ENCODE assay signal across 20 cellular contexts in the genomic region with DNA sequence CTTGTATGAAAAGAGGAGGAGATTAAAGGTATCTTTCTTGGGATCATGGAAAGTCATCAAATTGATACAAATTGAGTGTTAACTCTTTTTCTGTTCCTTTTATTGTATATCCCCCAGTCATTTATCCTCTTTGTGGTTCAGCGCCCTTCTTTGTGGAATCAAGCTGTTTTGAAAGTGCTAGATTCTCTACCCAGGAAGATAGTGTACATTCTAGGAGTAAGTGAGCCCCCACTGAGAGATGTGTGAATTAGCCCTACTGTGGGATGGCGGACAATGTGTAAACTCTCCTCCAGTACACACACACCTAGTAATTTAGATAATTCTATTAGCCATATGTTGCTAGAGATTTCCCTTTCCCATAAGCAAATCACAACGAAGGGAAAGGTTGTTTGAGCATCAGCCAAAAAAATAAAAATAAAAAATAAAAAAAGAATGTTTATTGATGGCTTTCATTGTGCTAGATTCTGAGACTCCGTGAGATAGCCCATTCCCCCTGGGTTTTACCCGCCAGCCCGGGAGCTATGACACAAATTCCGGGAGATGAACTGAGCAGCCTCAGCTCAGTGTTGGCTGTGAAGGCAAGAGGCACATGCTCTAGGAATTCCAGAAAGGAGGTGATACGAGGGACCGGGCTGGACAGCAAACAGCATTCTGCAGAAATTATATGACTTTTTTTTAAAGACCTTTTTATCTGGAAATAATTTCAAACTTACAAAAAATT.
DNase-seq lines count a peak whose midpoint lies in the region; ATAC-seq and TF ChIP-seq lines count a peak whose summit lies in the region.
"Had no signal": no experiment of that assay in that cellular context is flagged by ENCODE, and none has a peak within 500 bp of the region (broad histone marks: within the 10 kb centered on the region; RNA-seq: fewer than 3 reads in every experiment).

No MANE protein-coding gene starts in this region.

- no peaks in the 10 kb centered on the region for H3K36me3 Mint-ChIP-seq in activated naive CD8-positive, alpha-beta T cell treated with anti-CD3 and anti-CD28 coated beads, Interleukin-2, amount 50 U/mL, for 24 hours (ENCODE audit: low read depth)
- H3K36me3 Mint-ChIP-seq: neural progenitor cell had no signal

- H3K9me3 Mint-ChIP-seq in activated naive CD8-positive, alpha-beta T cell treated with anti-CD3 and anti-CD28 coated beads, Interleukin-2, amount 50 U/mL, for 24 hours: peaks cover 11% of the 10 kb centered on the region

- no peaks in the 10 kb centered on the region for H4K20me1 ChIP-seq in PC-3 (ENCODE audit: low read length)

- H3K27ac ChIP-seq in left ventricle myocardium inferior (replicated peaks) (peak overlapping the region; percentile 57), skeletal muscle tissue (ENCODE audit: low read depth, low read length) (peak overlapping the region; percentile 68), vagina (no peak overlapping the region), PC-3 (ENCODE audit: low read length) (no peak overlapping the region)
- H3K27ac ChIP-seq: 22Rv1, dorsolateral prefrontal cortex, epithelial cell of prostate, KMS-11, neural progenitor cell had no signal

- H3K36me3 ChIP-seq in left ventricle myocardium inferior (no peaks in the 10 kb centered on the region), skeletal muscle tissue (ENCODE audit: control insufficient read depth in 3 of 3, insufficient read depth in 3 of 3, low read length in 3 of 3) (no peaks in the 10 kb centered on the region), vagina (no peaks in the 10 kb centered on the region), PC-3 (ENCODE audit: low read depth, low read length) (no peaks in the 10 kb centered on the region)
- H3K36me3 ChIP-seq: neural progenitor cell, upper lobe of left lung had no signal

- no peaks in the 10 kb centered on the region for H3K79me2 ChIP-seq in PC-3 (ENCODE audit: low read length)

- H3K4me3 ChIP-seq in left ventricle myocardium inferior (no peak overlapping the region), skeletal muscle tissue (ENCODE audit: low read length in 3 of 3) (no peak overlapping the region), vagina (no peak overlapping the region), PC-3 (ENCODE audit: low read length) (no peak overlapping the region)
- H3K4me3 ChIP-seq: dorsolateral prefrontal cortex, neural progenitor cell, upper lobe of left lung had no signal

- no peak overlapping the region for H3K4me2 ChIP-seq in PC-3 (ENCODE audit: low read length)
- H3K4me2 ChIP-seq: KMS-11, neural progenitor cell had no signal

- H3F3A ChIP-seq in PC-3 (ENCODE audit: low read length, unreplicated experiment): no peaks in the 10 kb centered on the region

- H3K27me3 ChIP-seq in left ventricle myocardium inferior (ENCODE audit: low read depth): peaks cover 51% of the 10 kb centered on the region
- peaks cover 0 to 7% (median 3%) of the 10 kb centered on the region in 3 donors for H3K27me3 ChIP-seq in skeletal muscle tissue (ENCODE audit: control insufficient read depth in 3 of 3, insufficient read depth in 3 of 3, low read length in 3 of 3)
- no peaks in the 10 kb centered on the region for H3K27me3 ChIP-seq in vagina
- H3K27me3 ChIP-seq in PC-3 (ENCODE audit: low read length): no peaks in the 10 kb centered on the region
- H3K27me3 ChIP-seq: neural progenitor cell, upper lobe of left lung had no signal

- H3K9me2 ChIP-seq in PC-3 (replicated peaks; ENCODE audit: low read length): no peaks in the 10 kb centered on the region

- H3K4me1 ChIP-seq in left ventricle myocardium inferior (peaks cover 7% of the 10 kb centered on the region), skeletal muscle tissue (ENCODE audit: control insufficient read depth in 3 of 3, insufficient read depth in 3 of 3, low read length in 3 of 3) (peaks cover 0 to 15% (median 5%) of the 10 kb centered on the region in 3 donors), vagina (peaks cover 10% of the 10 kb centered on the region), PC-3 (ENCODE audit: insufficient read depth, low read length) (no peaks in the 10 kb centered on the region)

- CTCF ChIA-PET in PC-3 (lab: Charles Lee): no interaction called here

- no peak overlapping the region for H2AFZ ChIP-seq in PC-3 (ENCODE audit: low read length)
- H2AFZ ChIP-seq: neural progenitor cell had no signal

- TF ChIP-seq POLR2A in vagina (IDR thresholded peaks at IDR 0.05): no peak

- no peak overlapping the region for H3K9ac ChIP-seq in skeletal muscle tissue (ENCODE audit: low read depth in 1 of 3, low read length in 3 of 3)
- no peak overlapping the region for H3K9ac ChIP-seq in PC-3 (ENCODE audit: low read length)
- H3K9ac ChIP-seq: KMS-11, neural progenitor cell had no signal

- POLR2A ChIA-PET in PC-3 (lab: Charles Lee; ENCODE audit: unreplicated experiment): no interaction called here

- peak; percentile 2 for DNase-seq in NCI-H748 (lab: John Stamatoyannopoulos, UW; ENCODE audit: unreplicated experiment)
- no peak for DNase-seq in NCI-H748 treated with DMSO at 0.1 percent for 48 hours (lab: John Stamatoyannopoulos, UW)
- DNase-seq in activated naive CD8-positive, alpha-beta T cell treated with anti-CD3 and anti-CD28 coated beads, Interleukin-2, amount 50 U/mL, for 24 hours: no peak
- peak; percentile 24 for DNase-seq in left ventricle myocardium inferior
- DNase-seq in NK-92 treated with Interleukin-12 subunit alpha and Interleukin-12 subunit beta, amount 100 ng/mL, for 24 hours (lab: John Stamatoyannopoulos, UW): no peak
- no peak for DNase-seq in vagina (ENCODE audit: extremely low spot score in 2 of 2)
- no peak for DNase-seq in PC-3
- DNase-seq: activated CD8-positive, alpha-beta memory T cell treated with anti-CD3 and anti-CD28 coated beads, Interleukin-2, amount 50 U/mL, for 48 hours; COR-L47; dorsolateral prefrontal cortex; NCI-H1930; NCI-H446; stimulated activated naive B cell treated with anti-CD40 and anti-IgM and Interleukin-4, amounts not matched to agents 10 μg/mL and 1 μg/mL and 100 μg/mL, for 72 hours; upper lobe of left lung had no signal

- H3K27ac Mint-ChIP-seq in activated naive CD8-positive, alpha-beta T cell treated with anti-CD3 and anti-CD28 coated beads, Interleukin-2, amount 50 U/mL, for 24 hours: peak overlapping the region; percentile 67
- H3K27ac Mint-ChIP-seq: B cell; neural progenitor cell; stimulated activated naive B cell treated with anti-CD40 and anti-IgM and Interleukin-4, amounts not matched to agents 10 μg/mL and 1 μg/mL and 100 μg/mL, for 72 hours had no signal

- no TSS peak for BruUV-seq in PC-3 (replicated peaks; lab: Mats Ljungman, UMichigan)

- peaks cover 3% of the 10 kb centered on the region for H3K27me3 Mint-ChIP-seq in activated naive CD8-positive, alpha-beta T cell treated with anti-CD3 and anti-CD28 coated beads, Interleukin-2, amount 50 U/mL, for 24 hours

- H3K4me3 Mint-ChIP-seq in activated naive CD8-positive, alpha-beta T cell treated with anti-CD3 and anti-CD28 coated beads, Interleukin-2, amount 50 U/mL, for 24 hours: peak overlapping the region; percentile 2
- H3K4me3 Mint-ChIP-seq: B cell; neural progenitor cell; stimulated activated naive B cell treated with anti-CD40 and anti-IgM and Interleukin-4, amounts not matched to agents 10 μg/mL and 1 μg/mL and 100 μg/mL, for 72 hours had no signal

- intact Hi-C loops in left ventricle myocardium inferior (cut with micrococcal nuclease) (no loop called here), vagina (cut with DNase I) (no loop called here), PC-3 (cut with micrococcal nuclease) (no loop called here)

- H3K9me3 ChIP-seq in left ventricle myocardium inferior (replicated peaks) (peaks cover 22% of the 10 kb centered on the region), skeletal muscle tissue (ENCODE audit: control insufficient read depth in 3 of 3, low read length in 3 of 3) (peaks cover 1 to 4% (median 4%) of the 10 kb centered on the region in 3 donors), vagina (no peaks in the 10 kb centered on the region), PC-3 (ENCODE audit: low read length) (no peaks in the 10 kb centered on the region)

- ATAC-seq in activated naive CD8-positive, alpha-beta T cell treated with anti-CD3 and anti-CD28 coated beads, Interleukin-2, amount 50 U/mL, for 24 hours: no peak
- ATAC-seq in PC-3: no peak
- ATAC-seq: stimulated activated naive B cell treated with anti-CD40 and anti-IgM and Interleukin-4, amounts not matched to agents 10 μg/mL and 1 μg/mL and 100 μg/mL, for 72 hours had no signal

- peaks cover 30% of the 10 kb centered on the region for H3K4me1 Mint-ChIP-seq in activated naive CD8-positive, alpha-beta T cell treated with anti-CD3 and anti-CD28 coated beads, Interleukin-2, amount 50 U/mL, for 24 hours
- H3K4me1 Mint-ChIP-seq: B cell had no signal

- TF ChIP-seq CTCF in left ventricle myocardium inferior (IDR thresholded peaks at IDR 0.05; ENCODE audit: borderline replicate concordance) (no peak), vagina (IDR thresholded peaks at IDR 0.05) (no peak), PC-3 (conservative IDR thresholded peaks at IDR 0.05; ENCODE audit: low read depth, low read length) (no peak)

Comparison
In these comparisons a context has a peak if more than half of its experiments do, and no peak if none do; other contexts are left out.
1. DNase-seq: peak in NCI-H748 (single experiment) and left ventricle myocardium inferior (single experiment); none in NCI-H748 treated with DMSO at 0.1 percent for 48 hours (single experiment), activated naive CD8-positive, alpha-beta T cell treated with anti-CD3 and anti-CD28 coated beads, Interleukin-2, amount 50 U/mL, for 24 hours (single experiment), NK-92 treated with Interleukin-12 subunit alpha and Interleukin-12 subunit beta, amount 100 ng/mL, for 24 hours (single experiment), vagina (0 of 2) and PC-3 (single experiment).
2. H3K27ac ChIP-seq: peak in left ventricle myocardium inferior (single experiment) and skeletal muscle tissue (single experiment); none in vagina (single experiment) and PC-3 (single experiment).